In the genomic region with DNA sequence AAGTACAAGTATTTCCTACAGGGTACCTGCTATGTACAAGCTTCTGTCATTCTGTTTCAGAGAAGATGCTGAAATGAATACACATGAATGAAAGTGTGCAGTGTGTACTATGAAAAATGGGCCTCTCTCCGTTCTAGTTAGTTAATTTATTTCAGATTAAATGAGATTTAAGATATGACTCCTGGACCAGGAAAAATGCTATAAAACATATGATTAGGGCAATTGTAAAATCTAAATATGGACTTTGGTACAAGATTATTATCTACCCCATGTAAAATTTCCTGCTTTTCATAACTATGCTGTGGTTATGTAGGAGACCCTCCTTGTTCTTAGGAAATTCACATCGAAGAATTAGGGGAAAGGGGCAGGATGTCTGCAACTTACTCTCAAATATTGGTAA, we compare ENCODE assay signal across 9 cellular contexts.
"Had no signal": no experiment of that assay in that cellular context is flagged by ENCODE, and none has a peak within 500 bp of the region (broad histone marks: within the 10 kb centered on the region; RNA-seq: fewer than 3 reads in every experiment).

No MANE protein-coding gene starts in this region.

- H3K9me3 ChIP-seq: HAP-1 had no signal

- H3K36me3 ChIP-seq: HAP-1 had no signal

- ATAC-seq: HCT116, K562 had no signal

- DNase-seq: GM23248, GOT3, H7, HFFc6, IMR-90 had no signal

- H3K4me3 ChIP-seq: GM23248, HAP-1, K562 had no signal

- H3K27ac ChIP-seq: GM23248 had no signal

- H3K9ac ChIP-seq: GM23248 had no signal

- H3K4me1 ChIP-seq: HAP-1 had no signal

- FAIRE-seq: HTR-8/SVneo, K562 had no signal
